In the genomic region with DNA sequence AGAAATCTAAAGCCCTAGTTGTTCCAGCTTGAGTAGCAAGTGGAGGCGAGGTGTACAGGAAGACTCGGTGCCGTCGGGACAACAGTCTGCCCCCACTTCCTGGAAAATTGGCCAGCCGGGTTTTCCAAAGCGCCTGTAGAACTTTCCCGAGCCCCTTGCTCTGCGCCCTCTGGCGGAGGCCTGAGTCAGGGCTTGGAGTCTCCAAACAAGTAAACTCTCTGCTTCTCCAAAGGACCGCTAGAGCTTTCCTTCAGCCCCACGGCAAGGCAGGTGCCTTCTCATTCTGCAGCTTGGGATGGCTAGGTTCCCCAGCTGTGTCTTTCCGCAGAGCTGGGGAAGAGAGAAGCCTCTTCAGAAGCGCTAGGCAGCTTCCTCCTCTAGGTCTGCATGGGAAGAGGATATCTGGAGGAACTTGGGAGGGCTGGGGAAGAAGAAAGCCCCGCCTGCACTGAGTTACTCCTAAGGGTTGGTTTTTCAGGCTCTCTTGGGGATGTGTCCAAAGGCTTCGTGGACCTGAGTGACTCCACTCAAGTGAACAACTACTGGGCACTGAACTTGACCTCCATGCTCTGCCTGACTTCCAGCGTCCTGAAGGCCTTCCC, we compare ENCODE assay signal across 8 cellular contexts. TPM values are rescaled to one million over a fixed set of nuclear protein-coding genes. Genes with fewer than 3 reads are reported as not detected.
DNase-seq lines count a peak whose midpoint lies in the region; ATAC-seq and TF ChIP-seq lines count a peak whose summit lies in the region.

No MANE protein-coding gene starts in this region.

- peak; percentile 31 for ATAC-seq in activated naive CD8-positive, alpha-beta T cell treated with anti-CD3 and anti-CD28 coated beads, Interleukin-2, amount 50 U/mL, for 24 hours
- ATAC-seq in Right ventricle myocardium inferior: peak; percentile 73

- H3K36me3 ChIP-seq in HAP-1 (replicated peaks): peaks cover 4% of the 10 kb centered on the region; the same call in 1 of the 2 replicates

- peak; percentile 92 for DNase-seq in ELR (ENCODE audit: low read depth)
- DNase-seq in HAP-1 (ENCODE audit: low spot score in 2 of 2): peak; percentile 85 to 95
- DNase-seq in M059J (ENCODE audit: low read depth): peak; percentile 91
- peak; percentile 82 to 84 for DNase-seq in SHP77 (lab: John Stamatoyannopoulos, UW)
- peak; percentile 76 for DNase-seq in activated naive CD8-positive, alpha-beta T cell treated with anti-CD3 and anti-CD28 coated beads, Interleukin-2, amount 50 U/mL, for 24 hours
- peak; percentile 93 for DNase-seq in Right ventricle myocardium inferior (ENCODE audit: missing footprints)
- DNase-seq in occipital lobe (lab: John Stamatoyannopoulos, UW): peak; percentile 82
- DNase-seq in type B pancreatic cell (ENCODE audit: extremely low spot score, unreplicated experiment): peak; percentile 90

- no peaks in the 10 kb centered on the region for H3K27me3 ChIP-seq in HAP-1 (ENCODE audit: low read depth)

- peak overlapping the region; percentile 42 for H3K4me3 ChIP-seq in HAP-1

- H3K9me3 ChIP-seq in HAP-1: no peaks in the 10 kb centered on the region

- no peak overlapping the region for H3K27ac Mint-ChIP-seq in activated naive CD8-positive, alpha-beta T cell treated with anti-CD3 and anti-CD28 coated beads, Interleukin-2, amount 50 U/mL, for 24 hours
- H3K27ac Mint-ChIP-seq in type B pancreatic cell: no peak overlapping the region

- peaks cover 11% of the 10 kb centered on the region for H3K4me1 ChIP-seq in HAP-1

- no peaks in the 10 kb centered on the region for H3K9me3 Mint-ChIP-seq in activated naive CD8-positive, alpha-beta T cell treated with anti-CD3 and anti-CD28 coated beads, Interleukin-2, amount 50 U/mL, for 24 hours
- no peaks in the 10 kb centered on the region for H3K9me3 Mint-ChIP-seq in type B pancreatic cell

- H3K36me3 Mint-ChIP-seq in activated naive CD8-positive, alpha-beta T cell treated with anti-CD3 and anti-CD28 coated beads, Interleukin-2, amount 50 U/mL, for 24 hours (ENCODE audit: low read depth): peaks cover 4% of the 10 kb centered on the region
- H3K36me3 Mint-ChIP-seq in type B pancreatic cell: no peaks in the 10 kb centered on the region

- H3K27me3 Mint-ChIP-seq in activated naive CD8-positive, alpha-beta T cell treated with anti-CD3 and anti-CD28 coated beads, Interleukin-2, amount 50 U/mL, for 24 hours: peaks cover 66% of the 10 kb centered on the region
- H3K27me3 Mint-ChIP-seq in type B pancreatic cell: peaks cover 53% of the 10 kb centered on the region

- peaks cover 5% of the 10 kb centered on the region for H3K4me1 Mint-ChIP-seq in activated naive CD8-positive, alpha-beta T cell treated with anti-CD3 and anti-CD28 coated beads, Interleukin-2, amount 50 U/mL, for 24 hours
- no peaks in the 10 kb centered on the region for H3K4me1 Mint-ChIP-seq in type B pancreatic cell (ENCODE audit: unreplicated experiment)

- intact Hi-C loops in Right ventricle myocardium inferior (cut with DNase I): no loop called here

- peak; percentile 97 for TF ChIP-seq CTCF in type B pancreatic cell (conservative IDR thresholded peaks at IDR 0.05)

- H3K4me3 Mint-ChIP-seq in activated naive CD8-positive, alpha-beta T cell treated with anti-CD3 and anti-CD28 coated beads, Interleukin-2, amount 50 U/mL, for 24 hours: peak overlapping the region; percentile 73
- H3K4me3 Mint-ChIP-seq in type B pancreatic cell: peak overlapping the region; percentile 85

- in situ Hi-C loops in HAP-1 (cut with MboI; ENCODE audit: low sequenced_read_pairs): no loop called here

RNA-seq across cellular contexts. Expression of a gene that starts 0.7 kb away (rescaled TPM):
- total RNA-seq in M059J (2014; rRNA removed; shearing (Covaris generic)): 24.6 and 29.9 TPM in 2 replicates
- total RNA-seq in Right ventricle myocardium inferior: 52.4 TPM
- 1.2 TPM for total RNA-seq in occipital lobe
- 12.4 and 16.0 TPM in 2 replicates for total RNA-seq in type B pancreatic cell (ENCODE audit: low replicate concordance)

RNA-seq across cellular contexts. Expression of a gene that starts 29.4 kb away (rescaled TPM):
- total RNA-seq in M059J (2014; rRNA removed; shearing (Covaris generic)): not detected in 2 replicates
- not detected for total RNA-seq in Right ventricle myocardium inferior
- 21.1 TPM for total RNA-seq in occipital lobe
- total RNA-seq in type B pancreatic cell (ENCODE audit: low replicate concordance): 0.71 and 0.97 TPM in 2 replicates

Comparison
In these comparisons a context has a peak if more than half of its experiments do, and no peak if none do; other contexts are left out.
1. Peak in every context shown above with its lines: DNase-seq, ATAC-seq and H3K4me3 ChIP-seq.
2. RNA of a gene that starts 29.4 kb away (total RNA-seq): 21.1 TPM in occipital lobe (single experiment); 0.71 to 0.97 TPM in type B pancreatic cell, not detected in M059J and not detected in Right ventricle myocardium inferior (single experiment); every median in the first group is over 10 times any median in the second.